Comparison of ENCODE assay signal across 18 cellular contexts in the genomic region with DNA sequence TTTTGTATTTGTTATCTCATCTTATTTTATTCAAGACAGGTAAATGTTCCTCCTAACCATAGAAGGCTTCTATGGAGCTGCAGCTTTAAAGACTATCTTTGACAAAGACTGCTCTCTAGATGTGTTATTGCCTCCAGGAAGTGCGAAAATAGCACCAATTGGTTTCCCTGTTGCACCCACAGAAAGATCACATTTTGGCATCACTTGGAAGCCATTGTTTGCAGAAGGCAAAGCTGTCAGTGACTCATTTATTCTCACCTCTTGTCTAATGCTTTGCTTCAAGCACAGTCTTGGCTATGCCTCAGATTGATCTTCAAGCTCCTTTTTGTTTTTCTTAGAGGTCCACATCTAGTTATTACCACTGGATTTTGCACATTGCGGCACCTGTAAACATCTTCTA.
"Had no signal": no experiment of that assay in that cellular context is flagged by ENCODE, and none has a peak within 500 bp of the region (broad histone marks: within the 10 kb centered on the region; RNA-seq: fewer than 3 reads in every experiment).

No MANE protein-coding gene starts in this region.

- H3K27ac ChIP-seq: brain microvascular endothelial cell, hepatocyte, suprapubic skin had no signal

- H3K27me3 ChIP-seq: brain microvascular endothelial cell, hepatocyte, suprapubic skin had no signal

- H3K27me3 Mint-ChIP-seq: activated CD8-positive, alpha-beta memory T cell treated with anti-CD3 and anti-CD28 coated beads, Interleukin-2, amount 10 ng/mL, durations not matched to agents 7 days and 5 days; activated T-cell treated with anti-CD3 and anti-CD28 coated beads, Interleukin-2, amount 50 U/mL, for 24 hours; progenitor cell of endocrine pancreas had no signal

- H3K36me3 ChIP-seq: brain microvascular endothelial cell, suprapubic skin had no signal

- H3K9me3 ChIP-seq: mucosa of descending colon, suprapubic skin had no signal

- H3K36me3 Mint-ChIP-seq: activated CD8-positive, alpha-beta memory T cell treated with anti-CD3 and anti-CD28 coated beads, Interleukin-2, amount 10 ng/mL, durations not matched to agents 7 days and 5 days; activated naive CD4-positive, alpha-beta T cell treated with anti-CD3 and anti-CD28 coated beads, Interleukin-2, amount 50 U/mL, for 72 hours; natural killer cell had no signal

- H3K4me1 Mint-ChIP-seq: activated CD8-positive, alpha-beta memory T cell treated with anti-CD3 and anti-CD28 coated beads, Interleukin-2, amount 10 ng/mL, durations not matched to agents 7 days and 5 days; natural killer cell had no signal

- H3K4me3 ChIP-seq: hepatocyte, lung, mucosa of descending colon, suprapubic skin had no signal

- H3K4me3 Mint-ChIP-seq: activated CD8-positive, alpha-beta memory T cell treated with anti-CD3 and anti-CD28 coated beads, Interleukin-2, amount 10 ng/mL, durations not matched to agents 7 days and 5 days; activated T-cell treated with anti-CD3 and anti-CD28 coated beads, Interleukin-2, amount 50 U/mL, for 24 hours; natural killer cell had no signal

- DNase-seq: activated CD4-positive, alpha-beta T cell treated with anti-CD3 and anti-CD28 coated beads, Interleukin-2, amount 50 U/mL, for 48 hours; activated CD4-positive, CD25-positive, alpha-beta regulatory T cell treated with anti-CD3 and anti-CD28 coated beads, Interleukin-2, amount 50 U/mL, for 72 hours; activated CD8-positive, alpha-beta memory T cell treated with anti-CD3 and anti-CD28 coated beads, Interleukin-2, amount 10 ng/mL, durations not matched to agents 7 days and 5 days; activated effector memory CD4-positive, alpha-beta T cell treated with anti-CD3 and anti-CD28 coated beads, Interleukin-2, amount 50 U/mL, for 16 hours; activated T-cell treated with anti-CD3 and anti-CD28 coated beads, Interleukin-2, amount 50 U/mL, for 24 hours; amniotic stem cell; brain microvascular endothelial cell; mucosa of descending colon; natural killer cell; nucleus accumbens; stimulated activated CD4-positive, alpha-beta T cell treated with anti-CD3 and anti-CD28 coated beads, Interleukin-2, amount 100 ng/mL, for 24 hours; stimulated activated naive CD4-positive, alpha-beta T cell had no signal

- H3K27ac Mint-ChIP-seq: activated CD8-positive, alpha-beta memory T cell treated with anti-CD3 and anti-CD28 coated beads, Interleukin-2, amount 10 ng/mL, durations not matched to agents 7 days and 5 days; activated naive CD4-positive, alpha-beta T cell treated with anti-CD3 and anti-CD28 coated beads, Interleukin-2, amount 50 U/mL, for 72 hours; activated T-cell treated with anti-CD3 and anti-CD28 coated beads, Interleukin-2, amount 50 U/mL, for 24 hours; natural killer cell had no signal

- ATAC-seq: activated CD8-positive, alpha-beta memory T cell treated with anti-CD3 and anti-CD28 coated beads, Interleukin-2, amount 10 ng/mL, durations not matched to agents 7 days and 5 days; activated naive CD4-positive, alpha-beta T cell treated with anti-CD3 and anti-CD28 coated beads, Interleukin-2, amount 50 U/mL, for 72 hours; mucosa of descending colon; natural killer cell; sciatic nerve had no signal

- H3K4me1 ChIP-seq: suprapubic skin had no signal
